ENCODE assay signal across 9 cellular contexts in genomic region chr5:4875942-4876341, GRCh38.
"Had no signal": no experiment of that assay in that cellular context is flagged by ENCODE, and none has a peak within 500 bp of the region (broad histone marks: within the 10 kb centered on the region; RNA-seq: fewer than 3 reads in every experiment).

No MANE protein-coding gene starts in this region.

- H2AFZ ChIP-seq: GM23248, GM23338 had no signal

- H3K4me3 Mint-ChIP-seq: GM23338, H9, HFFc6 had no signal

- DNase-seq: GM23248, GOT3, H7, H9, HCEC 1CT, HFFc6 had no signal

- H3K4me3 ChIP-seq: GM23248, GM23338, HAP-1 had no signal

- H3K9ac ChIP-seq: GM23248 had no signal

- H3K36me3 ChIP-seq: HAP-1 had no signal

- H3K4me2 ChIP-seq: GM23338 had no signal

- H3K27ac ChIP-seq: GM23248 had no signal

- H3K9me3 Mint-ChIP-seq: GM23338, H9, HFFc6 had no signal

- ATAC-seq: GM23338, HCT116 had no signal

- H3K4me1 ChIP-seq: HAP-1 had no signal

- H3K9me3 ChIP-seq: HAP-1 had no signal

- H3K27ac Mint-ChIP-seq: GM23338, H9, HFFc6 had no signal
